In genomic region chrX:46953137-46953527, GRCh38 we compare ENCODE assay signal across 1 cellular context.
TF ChIP-seq lines count a peak whose summit lies in the region.

No MANE protein-coding gene starts in this region.

TF ChIP-seq in HepG2, 621 proteins besides CTCF, POLR2A, EP300 and RAD21 (continued from another document):
- TF ChIP-seq BRF2 (CRISPR knock-in tag; IDR thresholded peaks at IDR 0.05) (no peak), KLF15 (CRISPR knock-in tag; IDR thresholded peaks at IDR 0.05; ENCODE audit: borderline replicate concordance) (no peak), XBP1 (CRISPR knock-in tag; IDR thresholded peaks at IDR 0.05) (no peak), ZNF251 (CRISPR knock-in tag; IDR thresholded peaks at IDR 0.05) (no peak)
- TF ChIP-seq, protein P1, sequence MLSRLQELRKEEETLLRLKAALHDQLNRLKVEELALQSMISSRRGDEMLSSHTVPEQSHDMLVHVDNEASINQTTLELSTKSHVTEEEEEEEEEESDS (CRISPR knock-in tag; IDR thresholded peaks at IDR 0.05; ENCODE audit: borderline replicate concordance), result no peak
- TF ChIP-seq, protein P2, sequence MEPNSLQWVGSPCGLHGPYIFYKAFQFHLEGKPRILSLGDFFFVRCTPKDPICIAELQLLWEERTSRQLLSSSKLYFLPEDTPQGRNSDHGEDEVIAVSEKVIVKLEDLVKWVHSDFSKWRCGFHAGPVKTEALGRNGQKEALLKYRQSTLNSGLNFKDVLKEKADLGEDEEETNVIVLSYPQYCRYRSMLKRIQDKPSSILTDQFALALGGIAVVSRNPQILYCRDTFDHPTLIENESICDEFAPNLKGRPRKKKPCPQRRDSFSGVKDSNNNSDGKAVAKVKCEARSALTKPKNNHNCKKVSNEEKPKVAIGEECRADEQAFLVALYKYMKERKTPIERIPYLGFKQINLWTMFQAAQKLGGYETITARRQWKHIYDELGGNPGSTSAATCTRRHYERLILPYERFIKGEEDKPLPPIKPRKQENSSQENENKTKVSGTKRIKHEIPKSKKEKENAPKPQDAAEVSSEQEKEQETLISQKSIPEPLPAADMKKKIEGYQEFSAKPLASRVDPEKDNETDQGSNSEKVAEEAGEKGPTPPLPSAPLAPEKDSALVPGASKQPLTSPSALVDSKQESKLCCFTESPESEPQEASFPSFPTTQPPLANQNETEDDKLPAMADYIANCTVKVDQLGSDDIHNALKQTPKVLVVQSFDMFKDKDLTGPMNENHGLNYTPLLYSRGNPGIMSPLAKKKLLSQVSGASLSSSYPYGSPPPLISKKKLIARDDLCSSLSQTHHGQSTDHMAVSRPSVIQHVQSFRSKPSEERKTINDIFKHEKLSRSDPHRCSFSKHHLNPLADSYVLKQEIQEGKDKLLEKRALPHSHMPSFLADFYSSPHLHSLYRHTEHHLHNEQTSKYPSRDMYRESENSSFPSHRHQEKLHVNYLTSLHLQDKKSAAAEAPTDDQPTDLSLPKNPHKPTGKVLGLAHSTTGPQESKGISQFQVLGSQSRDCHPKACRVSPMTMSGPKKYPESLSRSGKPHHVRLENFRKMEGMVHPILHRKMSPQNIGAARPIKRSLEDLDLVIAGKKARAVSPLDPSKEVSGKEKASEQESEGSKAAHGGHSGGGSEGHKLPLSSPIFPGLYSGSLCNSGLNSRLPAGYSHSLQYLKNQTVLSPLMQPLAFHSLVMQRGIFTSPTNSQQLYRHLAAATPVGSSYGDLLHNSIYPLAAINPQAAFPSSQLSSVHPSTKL (CRISPR knock-in tag; IDR thresholded peaks at IDR 0.05), result no peak
